In genomic region chr14:93911975-93912374, GRCh38 we compare ENCODE assay signal across 39 cellular contexts. TPM values are rescaled to one million over a fixed set of nuclear protein-coding genes. Genes with fewer than 3 reads are reported as not detected.
"Had no signal": no experiment of that assay in that cellular context is flagged by ENCODE, and none has a peak within 500 bp of the region (broad histone marks: within the 10 kb centered on the region; RNA-seq: fewer than 3 reads in every experiment).

No MANE protein-coding gene starts in this region.

- FAIRE-seq: astrocyte, bronchial epithelial cell had no signal

- DNase-seq: activated effector memory CD4-positive, alpha-beta T cell treated with anti-CD3 and anti-CD28 coated beads, Interleukin-2, amount 50 U/mL, for 16 hours; activated effector memory CD4-positive, alpha-beta T cell treated with Interleukin-2 at 50 U/mL for 16 hours; activated gamma-delta T cell; activated gamma-delta T cell treated with Interleukin-2 at 50 U/mL for 16 hours; activated naive CD4-positive, alpha-beta T cell; activated naive CD4-positive, alpha-beta T cell treated with anti-CD3 and anti-CD28 coated beads for 36 hours; activated naive CD4-positive, alpha-beta T cell treated with anti-CD3 and anti-CD28 coated beads, Interleukin-2, amount 10 ng/mL, durations not matched to agents 7 days and 5 days; activated naive CD4-positive, alpha-beta T cell treated with anti-CD3 and anti-CD28 coated beads, Interleukin-2, amount 50 U/mL, for 16 hours; activated naive CD4-positive, alpha-beta T cell treated with Interleukin-2 at 50 U/mL for 16 hours; activated naive CD8-positive, alpha-beta T cell treated with anti-CD3 and anti-CD28 coated beads for 36 hours; activated naive CD8-positive, alpha-beta T cell treated with anti-CD3 and anti-CD28 coated beads, Interleukin-2, amount 10 ng/mL, durations not matched to agents 7 days and 5 days; activated naive CD8-positive, alpha-beta T cell treated with anti-CD3 and anti-CD28 coated beads, Interleukin-2, amount 50 U/mL, for 24 hours; activated T-cell treated with anti-CD3 and anti-CD28 coated beads for 4 hours; activated T-cell treated with anti-CD3 and anti-CD28 coated beads, Interleukin-2, amount 50 U/mL, for 1 hour; activated T-cell treated with anti-CD3 and anti-CD28 coated beads, Interleukin-2, amount 50 U/mL, for 24 hours; activated T-cell treated with anti-CD3 and anti-CD28 coated beads, Interleukin-2, amount 50 U/mL, for 4 hours; activated T-cell treated with anti-CD3 and anti-CD28 coated beads, Interleukin-2, amount 50 U/mL, for 48 hours; activated T-cell treated with anti-CD3 and anti-CD28 coated beads, Interleukin-2, amount 50 U/mL, for 72 hours; adrenal gland; amniotic stem cell; amygdala; anterior cingulate cortex; body of pancreas; brain microvascular endothelial cell; caudate nucleus; central memory CD4-positive, alpha-beta T cell; cerebellar nuclear complex had no signal

- ATAC-seq: activated naive CD4-positive, alpha-beta T cell treated with anti-CD3 and anti-CD28 coated beads, Interleukin-2, amount 50 U/mL, for 72 hours; activated naive CD8-positive, alpha-beta T cell treated with anti-CD3 and anti-CD28 coated beads, Interleukin-2, amount 50 U/mL, for 24 hours; activated T-cell treated with anti-CD3 and anti-CD28 coated beads, Interleukin-2, amount 50 U/mL, for 4 hours; activated T-cell treated with anti-CD3 and anti-CD28 coated beads, Interleukin-2, amount 50 U/mL, for 72 hours; activated T-helper 17 cell treated with anti-CD3 and anti-CD28 coated beads, Interleukin-2, amount 50 U/mL, for 72 hours; body of pancreas had no signal

- H3K36me3 ChIP-seq: adrenal gland, ascending aorta, brain microvascular endothelial cell, breast epithelium, cardiac muscle cell had no signal

- H3K4me1 ChIP-seq: adrenal gland, ascending aorta, body of pancreas, breast epithelium had no signal

- H3K27ac ChIP-seq: adrenal gland, ascending aorta, body of pancreas, brain microvascular endothelial cell, breast epithelium, cardiac muscle cell had no signal

- H3K27me3 ChIP-seq: adrenal gland, ascending aorta, body of pancreas, brain microvascular endothelial cell, breast epithelium, cardiac muscle cell had no signal

- H3K4me3 ChIP-seq: adrenal gland, ascending aorta, body of pancreas, breast epithelium, cardiac muscle cell had no signal

- H3K9me3 ChIP-seq: adrenal gland, ascending aorta, body of pancreas, breast epithelium had no signal

RNA-seq across cellular contexts. Expression of gene FAM181A, which starts 15.2 kb away (rescaled TPM):
- total RNA-seq: activated naive CD4-positive, alpha-beta T cell treated with anti-CD3 and anti-CD28 coated beads for 36 hours; activated naive CD4-positive, alpha-beta T cell treated with anti-CD3 and anti-CD28 coated beads, Interleukin-2, amount 50 U/mL, for 72 hours; activated naive CD8-positive, alpha-beta T cell treated with anti-CD3 and anti-CD28 coated beads for 36 hours; activated naive CD8-positive, alpha-beta T cell treated with anti-CD3 and anti-CD28 coated beads, Interleukin-2, amount 10 ng/mL, durations not matched to agents 7 days and 5 days; activated T-cell treated with anti-CD3 and anti-CD28 coated beads, Interleukin-2, amount 50 U/mL, for 4 hours; activated T-cell treated with anti-CD3 and anti-CD28 coated beads, Interleukin-2, amount 50 U/mL, for 72 hours; activated T-helper 1 cell treated with anti-CD3 and anti-CD28 coated beads, Interleukin-12 subunit alpha, Interleukin-12 subunit beta, Interleukin-2, Interleukin-4 antibody, amounts not matched to agents 30 ng/mL and 10 ng/mL and 1 ng/mL, durations not matched to agents 14 hours and 24 hours and 36 hours; activated T-helper 17 cell treated with anti-CD3 and anti-CD28 coated beads, Interleukin-2, amount 50 U/mL, for 72 hours; activated T-helper 2 cell treated with anti-CD3 and anti-CD28 coated beads, Interferon-gamma antibody, Interleukin-2, Interleukin-4, amounts not matched to agents 10 μg/mL and 5 μg/mL and 100 μg/mL, durations not matched to agents 14 hours and 24 hours and 36 hours; adrenal gland; aorta; ascending aorta; astrocyte; body of pancreas; breast epithelium; bronchial epithelial cell; cardiac muscle cell; cardiac septum had no signal
- polyA plus RNA-seq: adipose tissue, adrenal gland, aorta, cardiac muscle cell had no signal
